In the genomic region with DNA sequence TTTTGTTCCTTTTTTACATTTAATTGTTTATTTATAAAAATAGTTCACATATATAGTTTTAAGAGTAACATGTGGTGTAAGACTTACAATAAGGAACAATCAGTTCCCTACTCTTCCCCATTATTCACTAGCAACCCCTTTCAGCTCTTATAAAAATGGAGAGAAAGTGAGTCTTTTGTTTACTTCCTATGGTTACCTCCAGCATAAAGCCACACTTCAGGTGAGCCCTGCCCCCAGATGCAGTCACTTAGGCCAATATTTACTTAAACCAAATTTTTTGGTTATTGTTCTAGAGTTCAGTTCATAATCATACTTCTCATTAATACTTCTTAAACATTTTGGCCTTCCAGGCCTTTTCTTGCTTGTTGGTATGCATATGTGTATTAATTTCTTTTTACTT, we compare ENCODE assay signal across 1 cellular context.
TF ChIP-seq lines count a peak whose summit lies in the region.

No MANE protein-coding gene starts in this region.

TF ChIP-seq in SK-N-SH, 30 proteins besides CTCF, POLR2A, EP300 and RAD21:
- no peak for TF ChIP-seq IRF3 (IDR thresholded peaks at IDR 0.05; ENCODE audit: low read depth, low read length)
- TF ChIP-seq ZBTB33 (IDR thresholded peaks at IDR 0.05; ENCODE audit: borderline replicate concordance, low read depth): no peak
- no peak for TF ChIP-seq TCF12 (IDR thresholded peaks at IDR 0.05)
- no peak for TF ChIP-seq TAF1 (IDR thresholded peaks at IDR 0.05; ENCODE audit: borderline replicate concordance, low read depth, low read length)
- TF ChIP-seq FOXM1 (IDR thresholded peaks at IDR 0.05; ENCODE audit: low read depth): no peak
- TF ChIP-seq, protein P1, sequence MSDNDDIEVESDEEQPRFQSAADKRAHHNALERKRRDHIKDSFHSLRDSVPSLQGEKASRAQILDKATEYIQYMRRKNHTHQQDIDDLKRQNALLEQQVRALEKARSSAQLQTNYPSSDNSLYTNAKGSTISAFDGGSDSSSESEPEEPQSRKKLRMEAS (IDR thresholded peaks at IDR 0.05; ENCODE audit: low read depth): no peak
- TF ChIP-seq SMC3 (IDR thresholded peaks at IDR 0.05; ENCODE audit: low read depth, low read length): no peak
